Comparison of ENCODE assay signal across 21 cellular contexts in the genomic region with DNA sequence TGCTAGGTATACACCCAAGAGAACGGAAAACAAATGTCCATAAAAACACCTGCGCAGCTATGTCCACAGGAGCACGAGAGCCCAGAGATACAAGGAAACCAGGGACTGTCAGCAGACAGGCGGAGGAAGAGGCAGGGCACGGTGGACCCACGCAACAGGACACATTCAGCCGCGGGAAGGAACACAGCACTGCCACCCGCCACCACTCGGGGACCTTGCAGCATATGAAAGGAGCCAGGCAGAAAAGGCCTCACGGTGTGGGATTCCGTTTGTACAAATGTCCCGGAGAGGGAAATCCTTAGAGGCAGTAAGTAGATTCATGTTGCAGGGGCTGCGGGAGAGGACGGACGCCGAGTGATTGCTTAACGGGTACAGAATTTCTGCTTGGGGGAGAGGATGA. TPM values are rescaled to one million over a fixed set of nuclear protein-coding genes. Genes with fewer than 3 reads are reported as not detected.
DNase-seq lines count a peak whose midpoint lies in the region; ATAC-seq, FAIRE-seq and TF ChIP-seq lines count a peak whose summit lies in the region.
"Had no signal": no experiment of that assay in that cellular context is flagged by ENCODE, and none has a peak within 500 bp of the region (broad histone marks: within the 10 kb centered on the region; RNA-seq: fewer than 3 reads in every experiment).

No MANE protein-coding gene starts in this region.

- peaks cover 8% of the 10 kb centered on the region for H3K36me3 Mint-ChIP-seq in neural crest cell (ENCODE audit: low read depth)

- TF ChIP-seq POLR2A in heart left ventricle (IDR thresholded peaks at IDR 0.05) (no peak), K562 (conservative IDR thresholded peaks at IDR 0.05) (no peak)

- in situ Hi-C loops in K562 (cut with MboI) = no loop called here

- peak overlapping the region; percentile 5 for H3K4me3 Mint-ChIP-seq in neural crest cell
- H3K4me3 Mint-ChIP-seq: CD14-positive monocyte had no signal

- CTCF ChIA-PET in K562 (lab: Yijun Ruan, JAX; ENCODE audit: low intra/inter-chr PET ratio) = no interaction called here

- H3K79me2 ChIP-seq in K562 (ENCODE audit: control insufficient read depth, insufficient read depth, low read length) = no peaks in the 10 kb centered on the region

- H3K9me3 ChIP-seq in heart left ventricle = no peaks in the 10 kb centered on the region
- no peaks in the 10 kb centered on the region for H3K9me3 ChIP-seq in K562 (replicated peaks; ENCODE audit: control insufficient read depth, insufficient read depth, low read depth, low read length)
- H3K9me3 ChIP-seq: BE2C, HAP-1, SJCRH30 had no signal

- H3K27ac Mint-ChIP-seq in neural crest cell (ENCODE audit: unreplicated experiment) = no peak overlapping the region

- H3K9ac ChIP-seq in K562 (ENCODE audit: insufficient read depth in 1 of 2, low read depth in 2 of 2, low read length in 2 of 2) = no peak overlapping the region
- H3K9ac ChIP-seq: KMS-11 had no signal

- POLR2A ChIA-PET in K562 (lab: Yijun Ruan, JAX) = interaction anchor here (1.0 kb wide), 1 partner anchor 10 kb away, joined by 3 read pairs; no protein-coding TSS in a partner anchor

- H2AFZ ChIP-seq in K562 (ENCODE audit: low read depth, low read length) = no peak overlapping the region

- intact Hi-C loops in Right ventricle myocardium inferior (cut with DNase I) (no loop called here), heart left ventricle (cut with DNase I) (no loop called here), K562 (cut with micrococcal nuclease) (loop anchor here (5.0 kb wide), 1 partner anchor 55 kb away; no protein-coding TSS in a partner anchor)

- H3K9me3 Mint-ChIP-seq in neural crest cell = no peaks in the 10 kb centered on the region

- ATAC-seq in Right ventricle myocardium inferior = no peak
- ATAC-seq in heart left ventricle = no peak
- ATAC-seq in K562 = no peak
- ATAC-seq in HG03571 (IDR thresholded peaks at IDR 0.05; ENCODE audit: unreplicated experiment) = no peak

- BruUV-seq in K562 (replicated peaks; lab: Mats Ljungman, UMichigan) = no TSS peak

- no peaks in the 10 kb centered on the region for H3K27me3 Mint-ChIP-seq in neural crest cell (ENCODE audit: low read depth)

- no peak for TF ChIP-seq RAD21 in K562 (CRISPR knock-in tag; conservative IDR thresholded peaks at IDR 0.05 in 1 of 2, IDR thresholded peaks at IDR 0.05 in 1 of 2)

- H3K9me1 ChIP-seq in K562 (ENCODE audit: control insufficient read depth, insufficient read depth, low read length) = no peaks in the 10 kb centered on the region

- peaks cover 0 to 66% (median 49%) of the 10 kb centered on the region in 9 donors for H3K36me3 ChIP-seq in heart left ventricle
- H3K36me3 ChIP-seq in K562 (ENCODE audit: control insufficient read depth, insufficient read depth, low read length) = peaks cover 45% of the 10 kb centered on the region; the same call in 2 of the 3 replicates

- H3K27ac ChIP-seq in heart left ventricle = no peak overlapping the region
- no peak overlapping the region for H3K27ac ChIP-seq in K562 (ENCODE audit: extremely low read depth, low read depth, low read length)
- H3K27ac ChIP-seq: 22Rv1, KMS-11, SJCRH30 had no signal

- no peak for TF ChIP-seq EP300 in K562 (IDR thresholded peaks at IDR 0.05; ENCODE audit: low read length)

- no peak for FAIRE-seq in K562 (lab: Jason Lieb, UNC)
- FAIRE-seq: RCC 7860 had no signal

- H3K4me2 ChIP-seq in K562 (ENCODE audit: insufficient read depth, low read length) = no peak overlapping the region
- H3K4me2 ChIP-seq: KMS-11 had no signal

- H3K4me3 ChIP-seq in heart left ventricle (no peak overlapping the region), K562 (no peak overlapping the region)
- H3K4me3 ChIP-seq: HAP-1, SJCRH30 had no signal

- TF ChIP-seq CTCF in heart left ventricle (IDR thresholded peaks at IDR 0.05) (no peak), K562 (IDR thresholded peaks at IDR 0.05 in 2 of 3, conservative IDR thresholded peaks at IDR 0.05 in 1 of 3; ENCODE audit: insufficient read depth in 2 of 3, low read depth in 1 of 3, low read length in 3 of 3) (no peak), neural crest cell (conservative IDR thresholded peaks at IDR 0.05) (no peak)

- peaks cover 0 to 4% (median 0%) of the 10 kb centered on the region in 12 donors for H3K4me1 ChIP-seq in heart left ventricle
- peaks cover 10 to 13% of the 10 kb centered on the region in 2 experiments; a peak in 4 of 5 replicates for H3K4me1 ChIP-seq in K562 (replicated peaks in 1 of 2; ENCODE audit: control insufficient read depth in 2 of 2, insufficient read depth in 2 of 2, low read length in 2 of 2)
- H3K4me1 ChIP-seq: BE2C, HAP-1, SJCRH30 had no signal

- 93 to 94% (median 93%) methylated on average over 18 of the region's 18 CpGs for WGBS in heart left ventricle, 4 donors
- WGBS in K562 (ENCODE audit: insufficient coverage, low coverage, missing lambda C conversion rate) = 90% methylated on average over 18 of the region's 18 CpGs

- peak; percentile 4 for DNase-seq in Right ventricle myocardium inferior (ENCODE audit: missing footprints)
- DNase-seq in heart left ventricle = no peak
- no peak for DNase-seq in K562 (ENCODE audit: extremely low read depth in 1 of 4, low spot score in 3 of 4)
- DNase-seq in neural crest cell (ENCODE audit: low read depth, low spot score) = no peak
- no peak for DNase-seq in AML-193 (lab: John Stamatoyannopoulos, UW)
- DNase-seq: BE2C, Calu3, DMS79 treated with DMSO at 0.1 percent for 48 hours, IMR-90, MM.1S, NCI-H2029, NCI-H446, NCI-H524 treated with DMSO at 0.1 percent for 48 hours, NCI-H774, SJCRH30 had no signal

- no peaks in the 10 kb centered on the region for H4K20me1 ChIP-seq in K562 (replicated peaks; ENCODE audit: control insufficient read depth, insufficient read depth, low read length)

- H3K4me1 Mint-ChIP-seq in neural crest cell = no peaks in the 10 kb centered on the region

- no peaks in the 10 kb centered on the region for H3K27me3 ChIP-seq in heart left ventricle
- H3K27me3 ChIP-seq in K562 (ENCODE audit: control insufficient read depth in 2 of 2, insufficient read depth in 2 of 2, low read length in 2 of 2) = no peaks in the 10 kb centered on the region
- H3K27me3 ChIP-seq: BE2C, SJCRH30 had no signal

RNA-seq across cellular contexts. Expression of a gene that starts 7.8 kb away (rescaled TPM):
- total RNA-seq in Right ventricle myocardium inferior (30.2 TPM), heart left ventricle (10 to 100 TPM; 25.7 to 42.0 (median 30.6) TPM), K562 (2014; rRNA removed) (54.6 and 63.3 TPM in 2 replicates), K562 (2014; rRNA removed; fragmentation: Illumina TruSeq; extraction: Trizol) (12.3 and 13.9 TPM in 2 replicates), K562 (2015; rRNA removed; fragmentation: Illumina TruSeq; extraction: Trizol) (38.7 and 41.3 TPM in 2 replicates), K562 (2021) (81.3 and 85.8 TPM in 2 replicates), neural crest cell (53.8 and 54.7 TPM in 2 replicates)
- polyA plus RNA-seq in heart left ventricle (10 to 100 TPM; 56.4 to 76.0 TPM), K562 (2011; rRNA removed) (20.6 and 30.4 TPM in 2 replicates), K562 (2014; fragmentation: Illumina TruSeq; extraction: Trizol) (21.8 and 37.7 TPM in 2 replicates), K562 (2014; fragmentation: Nextera tagmentation; extraction: Ambion mirVana) (1 to 10 TPM in 1 of 2 experiments, under 1 TPM in 1; 0.83 to 1.5 TPM), K562 (2014; rRNA removed) (59.0 and 62.3 TPM in 2 replicates)
- total RNA-seq in K562 (2011; cell fraction: chromatin; rRNA removed; ENCODE audit: low replicate concordance) = 1.8 and 7.4 TPM in 2 replicates
- 14.1 and 16.0 TPM in 2 replicates for total RNA-seq in K562 (2011; cell fraction: nucleolus; rRNA removed)
- total RNA-seq in K562 (2011; cell fraction: nucleoplasm; rRNA removed) = 5.8 and 8.5 TPM in 2 replicates
- 38.3 and 103 TPM in 2 replicates for polyA plus RNA-seq in K562 (2011; cell fraction: cytosol; rRNA removed)
- 17.4 and 24.9 TPM in 2 replicates for polyA plus RNA-seq in K562 (2011; cell fraction: nucleus; rRNA removed)
- 67.2 and 80.0 TPM in 2 replicates for polyA plus RNA-seq in K562 (2012)
- polyA minus RNA-seq in K562 (2011; rRNA and poly(A)+ RNA removed) = 5.2 and 9.1 TPM in 2 replicates
- 23.1 and 31.8 TPM in 2 replicates for polyA minus RNA-seq in K562 (2011; cell fraction: cytosol; rRNA and poly(A)+ RNA removed)
- 6.2 and 6.8 TPM in 2 replicates for polyA minus RNA-seq in K562 (2011; cell fraction: nucleus; rRNA and poly(A)+ RNA removed)

RNA-seq across cellular contexts. Expression of a gene that starts 11.7 kb away (rescaled TPM):
- total RNA-seq in Right ventricle myocardium inferior = 2.4 TPM
- total RNA-seq in heart left ventricle = 1 to 10 TPM; 2.0 to 7.4 (median 3.6) TPM
- 1 to 10 TPM; 1.6 to 1.8 TPM for polyA plus RNA-seq in heart left ventricle
- total RNA-seq in K562 (2011; cell fraction: chromatin; rRNA removed; ENCODE audit: low replicate concordance) = 28.5 and 48.4 TPM in 2 replicates
- 21.7 and 25.3 TPM in 2 replicates for total RNA-seq in K562 (2011; cell fraction: nucleolus; rRNA removed)
- total RNA-seq in K562 (2011; cell fraction: nucleoplasm; rRNA removed) = 13.4 and 18.0 TPM in 2 replicates
- total RNA-seq in K562 (2014; rRNA removed) = 3.8 and 5.0 TPM in 2 replicates
- total RNA-seq in K562 (2014; rRNA removed; fragmentation: Illumina TruSeq; extraction: Trizol) = 1.6 and 1.7 TPM in 2 replicates
- 1.3 and 1.7 TPM in 2 replicates for total RNA-seq in K562 (2015; rRNA removed; fragmentation: Illumina TruSeq; extraction: Trizol)
- 5.6 and 8.1 TPM in 2 replicates for total RNA-seq in K562 (2021)
- polyA plus RNA-seq in K562 (2011; rRNA removed) = 3.5 and 3.6 TPM in 2 replicates
- 4.7 and 5.3 TPM in 2 replicates for polyA plus RNA-seq in K562 (2011; cell fraction: cytosol; rRNA removed)
- polyA plus RNA-seq in K562 (2011; cell fraction: nucleus; rRNA removed) = 46.8 and 66.1 TPM in 2 replicates
- polyA plus RNA-seq in K562 (2012) = 4.6 and 18.4 TPM in 2 replicates
- polyA plus RNA-seq in K562 (2014; fragmentation: Illumina TruSeq; extraction: Trizol) = 4.3 and 4.5 TPM in 2 replicates
- not detected for polyA plus RNA-seq in K562 (2014; fragmentation: Nextera tagmentation; extraction: Ambion mirVana)
- 9.3 and 9.8 TPM in 2 replicates for polyA plus RNA-seq in K562 (2014; rRNA removed)
- polyA minus RNA-seq in K562 (2011; rRNA and poly(A)+ RNA removed) = 1.7 and 2.2 TPM in 2 replicates
- polyA minus RNA-seq in K562 (2011; cell fraction: cytosol; rRNA and poly(A)+ RNA removed) = 1.1 and 2.1 TPM in 2 replicates
- 7.0 and 11.6 TPM in 2 replicates for polyA minus RNA-seq in K562 (2011; cell fraction: nucleus; rRNA and poly(A)+ RNA removed)
- 50.0 and 50.7 TPM in 2 replicates for total RNA-seq in neural crest cell
- polyA plus RNA-seq: CD14-positive monocyte had no signal

RNA-seq across cellular contexts. Expression of a gene that starts 13.3 kb away (rescaled TPM):
- total RNA-seq in Right ventricle myocardium inferior (39.5 TPM), heart left ventricle (10 to 100 TPM; 28.6 to 59.9 (median 41.1) TPM), K562 (2014; rRNA removed) (58.3 and 78.9 TPM in 2 replicates), K562 (2014; rRNA removed; fragmentation: Illumina TruSeq; extraction: Trizol) (25.5 and 28.1 TPM in 2 replicates), K562 (2015; rRNA removed; fragmentation: Illumina TruSeq; extraction: Trizol) (37.2 and 39.6 TPM in 2 replicates), K562 (2021) (115 and 135 TPM in 2 replicates), neural crest cell (71.2 and 73.1 TPM in 2 replicates)
- polyA plus RNA-seq in heart left ventricle (10 to 100 TPM; 34.7 to 60.4 TPM), K562 (2011; rRNA removed) (37.0 and 59.5 TPM in 2 replicates), K562 (2014; fragmentation: Illumina TruSeq; extraction: Trizol) (42.6 and 75.6 TPM in 2 replicates), K562 (2014; fragmentation: Nextera tagmentation; extraction: Ambion mirVana) (under 1 TPM; 0.48 to 0.89 TPM), K562 (2014; rRNA removed) (72.9 and 82.6 TPM in 2 replicates)
- 138 and 331 TPM in 2 replicates for total RNA-seq in K562 (2011; cell fraction: chromatin; rRNA removed; ENCODE audit: low replicate concordance)
- 170 and 181 TPM in 2 replicates for total RNA-seq in K562 (2011; cell fraction: nucleolus; rRNA removed)
- 119 and 126 TPM in 2 replicates for total RNA-seq in K562 (2011; cell fraction: nucleoplasm; rRNA removed)
- 51.6 and 73.6 TPM in 2 replicates for polyA plus RNA-seq in K562 (2011; cell fraction: cytosol; rRNA removed)
- polyA plus RNA-seq in K562 (2011; cell fraction: nucleus; rRNA removed) = 101 and 109 TPM in 2 replicates
- 69.7 and 88.1 TPM in 2 replicates for polyA plus RNA-seq in K562 (2012)
- polyA minus RNA-seq in K562 (2011; rRNA and poly(A)+ RNA removed) = 47.1 and 60.9 TPM in 2 replicates
- polyA minus RNA-seq in K562 (2011; cell fraction: cytosol; rRNA and poly(A)+ RNA removed) = 68.7 and 77.1 TPM in 2 replicates
- 31.9 and 52.0 TPM in 2 replicates for polyA minus RNA-seq in K562 (2011; cell fraction: nucleus; rRNA and poly(A)+ RNA removed)

RNA-seq across cellular contexts. Expression of a gene that starts 43.6 kb away (rescaled TPM):
- total RNA-seq in Right ventricle myocardium inferior (1.6 TPM), heart left ventricle (1 to 10 TPM in 8 of 9 donors, under 1 TPM in 1; 0.64 to 2.5 (median 1.9) TPM), K562 (2014; rRNA removed) (3.9 and 4.6 TPM in 2 replicates), K562 (2014; rRNA removed; fragmentation: Illumina TruSeq; extraction: Trizol) (0.19 and 0.55 TPM in 2 replicates), K562 (2015; rRNA removed; fragmentation: Illumina TruSeq; extraction: Trizol) (2.1 TPM in 2 replicates), K562 (2021) (5.7 and 6.3 TPM in 2 replicates), neural crest cell (4.9 and 5.8 TPM in 2 replicates)
- polyA plus RNA-seq in heart left ventricle (1 to 10 TPM; 2.7 to 3.1 TPM), K562 (2011; rRNA removed) (1.3 and 3.2 TPM in 2 replicates), K562 (2014; fragmentation: Illumina TruSeq; extraction: Trizol) (2.2 and 5.1 TPM in 2 replicates), K562 (2014; fragmentation: Nextera tagmentation; extraction: Ambion mirVana) (under 1 TPM; 0.28 to 0.41 TPM), K562 (2014; rRNA removed) (6.2 and 7.9 TPM in 2 replicates)
- 8.0 and 35.1 TPM in 2 replicates for total RNA-seq in K562 (2011; cell fraction: chromatin; rRNA removed; ENCODE audit: low replicate concordance)
- total RNA-seq in K562 (2011; cell fraction: nucleolus; rRNA removed) = 26.1 and 32.9 TPM in 2 replicates
- total RNA-seq in K562 (2011; cell fraction: nucleoplasm; rRNA removed) = 13.7 and 16.3 TPM in 2 replicates
- polyA plus RNA-seq in K562 (2011; cell fraction: cytosol; rRNA removed) = 2.8 and 7.3 TPM in 2 replicates
- polyA plus RNA-seq in K562 (2011; cell fraction: nucleus; rRNA removed) = 23.8 and 45.7 TPM in 2 replicates
- 5.1 and 12.3 TPM in 2 replicates for polyA plus RNA-seq in K562 (2012)
- polyA minus RNA-seq in K562 (2011; rRNA and poly(A)+ RNA removed) = 0.81 and 1.5 TPM in 2 replicates
- polyA minus RNA-seq in K562 (2011; cell fraction: cytosol; rRNA and poly(A)+ RNA removed) = 1.2 TPM in 1 of 2 replicates, not detected in the other
- polyA minus RNA-seq in K562 (2011; cell fraction: nucleus; rRNA and poly(A)+ RNA removed) = 4.4 and 5.9 TPM in 2 replicates

RNA-seq across cellular contexts. Expression of a gene that starts 53.0 kb away (rescaled TPM):
- 1.2 TPM for total RNA-seq in Right ventricle myocardium inferior
- 10 to 100 TPM in 1 of 9 donors, 1 to 10 TPM in 4, under 1 TPM in 3, not detected in 1; 0.43 to 14.1 (median 1.2) TPM for total RNA-seq in heart left ventricle
- under 1 TPM; 0.72 to 0.79 TPM for polyA plus RNA-seq in heart left ventricle
- total RNA-seq in K562 (2011; cell fraction: chromatin; rRNA removed; ENCODE audit: low replicate concordance) = 1.7 and 5.3 TPM in 2 replicates
- total RNA-seq in K562 (2011; cell fraction: nucleolus; rRNA removed) = 4.7 and 5.2 TPM in 2 replicates
- 2.2 and 3.8 TPM in 2 replicates for total RNA-seq in K562 (2011; cell fraction: nucleoplasm; rRNA removed)
- total RNA-seq in K562 (2014; rRNA removed) = 0.91 and 1.0 TPM in 2 replicates
- 0.47 TPM in 1 of 2 replicates, not detected in the other for total RNA-seq in K562 (2014; rRNA removed; fragmentation: Illumina TruSeq; extraction: Trizol)
- 0.57 and 1.3 TPM in 2 replicates for total RNA-seq in K562 (2015; rRNA removed; fragmentation: Illumina TruSeq; extraction: Trizol)
- 1.2 and 1.4 TPM in 2 replicates for total RNA-seq in K562 (2021)
- polyA plus RNA-seq in K562 (2011; rRNA removed) = 0.55 and 0.67 TPM in 2 replicates
- 1.2 and 2.9 TPM in 2 replicates for polyA plus RNA-seq in K562 (2011; cell fraction: cytosol; rRNA removed)
- polyA plus RNA-seq in K562 (2011; cell fraction: nucleus; rRNA removed) = 1.1 and 3.2 TPM in 2 replicates
- polyA plus RNA-seq in K562 (2012) = 1.2 and 3.1 TPM in 2 replicates
- 0.56 and 0.82 TPM in 2 replicates for polyA plus RNA-seq in K562 (2014; fragmentation: Illumina TruSeq; extraction: Trizol)
- not detected for polyA plus RNA-seq in K562 (2014; fragmentation: Nextera tagmentation; extraction: Ambion mirVana)
- 0.47 and 0.74 TPM in 2 replicates for polyA plus RNA-seq in K562 (2014; rRNA removed)
- polyA minus RNA-seq in K562 (2011; rRNA and poly(A)+ RNA removed) = not detected in 2 replicates
- 2.3 TPM in 1 of 2 replicates, not detected in the other for polyA minus RNA-seq in K562 (2011; cell fraction: cytosol; rRNA and poly(A)+ RNA removed)
- 1.00 and 1.2 TPM in 2 replicates for polyA minus RNA-seq in K562 (2011; cell fraction: nucleus; rRNA and poly(A)+ RNA removed)
- total RNA-seq in neural crest cell = not detected in 2 replicates
- total RNA-seq: Calu3, IMR-90, SJCRH30 had no signal
- polyA plus RNA-seq: IMR-90 had no signal
